8 cellular contexts compared by ENCODE assay signal in the genomic region with DNA sequence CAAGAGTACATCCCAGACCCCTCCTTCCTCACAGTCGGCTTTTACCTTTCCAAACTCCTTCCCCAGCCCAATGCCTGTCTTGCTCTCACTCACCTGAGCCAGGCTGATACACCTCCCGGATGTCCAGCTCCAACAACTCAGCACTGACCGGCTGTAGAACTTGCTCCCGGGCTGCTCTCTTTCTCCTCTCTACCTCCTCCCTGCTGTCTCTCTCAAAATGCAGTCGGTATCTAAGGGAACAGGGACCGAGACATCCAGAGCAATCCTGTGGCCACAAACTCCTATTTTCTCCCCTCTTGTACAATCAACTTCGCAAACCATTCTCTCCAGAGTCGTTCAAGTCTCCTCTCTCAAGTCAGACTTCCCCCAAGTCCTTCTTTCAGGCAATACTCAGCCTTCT. TPM values are rescaled to one million over a fixed set of nuclear protein-coding genes. Genes with fewer than 3 reads are reported as not detected.
DNase-seq lines count a peak whose midpoint lies in the region; FAIRE-seq and TF ChIP-seq lines count a peak whose summit lies in the region.

No MANE protein-coding gene starts in this region.

- H3K4me1 Mint-ChIP-seq in T-helper 1 cell treated with Interleukin-12 subunit alpha and Interleukin-12 subunit beta and Interleukin-4 antibody, amounts not matched to agents 30 μg/mL and 1 μg/mL, for 36 hours (ENCODE audit: low read depth) = peaks cover 23% of the 10 kb centered on the region

- peak overlapping the region; percentile 91 to 100 (median 99) for H3K4me3 ChIP-seq in keratinocyte (ENCODE audit: control insufficient read depth in 2 of 3, extremely low read depth in 1 of 3, insufficient read depth in 2 of 3, low read depth in 1 of 3, low read length in 3 of 3)

- H3K27ac Mint-ChIP-seq in T-helper 1 cell treated with Interleukin-12 subunit alpha and Interleukin-12 subunit beta and Interleukin-4 antibody, amounts not matched to agents 30 μg/mL and 1 μg/mL, for 36 hours = peak overlapping the region; percentile 100

- no peaks in the 10 kb centered on the region for H4K20me1 ChIP-seq in keratinocyte (ENCODE audit: control insufficient read depth, extremely low read depth, insufficient read depth, low read length)

- H2AFZ ChIP-seq in keratinocyte (ENCODE audit: control insufficient read depth, low read length) = peak overlapping the region; percentile 96

- dilution Hi-C loops in keratinocyte (cut with MboI; ENCODE audit: extremely low pct_ligation_motif_present, low sequenced_read_pairs) = no loop called here

- H3K4me3 Mint-ChIP-seq in T-helper 1 cell treated with Interleukin-12 subunit alpha and Interleukin-12 subunit beta and Interleukin-4 antibody, amounts not matched to agents 30 μg/mL and 1 μg/mL, for 36 hours = peak overlapping the region; percentile 99

- H3K4me1 ChIP-seq in keratinocyte (ENCODE audit: control insufficient read depth, extremely low read depth, insufficient read depth, low read length) = peaks cover 18% of the 10 kb centered on the region

- peak overlapping the region; percentile 32 for H3K27ac ChIP-seq in adipose tissue (ENCODE audit: low read depth, low read length)
- peak overlapping the region; percentile 89 for H3K27ac ChIP-seq in keratinocyte (ENCODE audit: control insufficient read depth, insufficient read depth, low read length)
- H3K27ac ChIP-seq in substantia nigra (ENCODE audit: low read depth, low read length, poor library complexity, severe bottlenecking) = peak overlapping the region; percentile 95

- H3K27me3 Mint-ChIP-seq in T-helper 1 cell treated with Interleukin-12 subunit alpha and Interleukin-12 subunit beta and Interleukin-4 antibody, amounts not matched to agents 30 μg/mL and 1 μg/mL, for 36 hours (ENCODE audit: low read depth) = no peaks in the 10 kb centered on the region

- 35 to 51% (median 49%) methylated on average over 8 of the region's 8 CpGs for WGBS in adipose tissue, 3 donors

- H3K27me3 ChIP-seq in keratinocyte (ENCODE audit: control insufficient read depth, extremely low read depth, insufficient read depth, low read length) = no peaks in the 10 kb centered on the region

- no peak for TF ChIP-seq CTCF in keratinocyte (optimal IDR thresholded peaks at IDR 0.05 in 1 of 3, IDR thresholded peaks at IDR 0.05 in 1 of 3, conservative IDR thresholded peaks at IDR 0.05 in 1 of 3; ENCODE audit: extremely low read depth in 1 of 3, insufficient read depth in 2 of 3, low read length in 3 of 3)

- no peak for FAIRE-seq in keratinocyte (lab: Jason Lieb, UNC)

- H3K9me3 Mint-ChIP-seq in T-helper 1 cell treated with Interleukin-12 subunit alpha and Interleukin-12 subunit beta and Interleukin-4 antibody, amounts not matched to agents 30 μg/mL and 1 μg/mL, for 36 hours = no peaks in the 10 kb centered on the region

- in situ Hi-C loops in KBM-7 (cut with MboI; ENCODE audit: low pct_unique_long_range_greater_than_20kb, low sequenced_read_pairs) = no loop called here

- peaks cover 16 to 27% of the 10 kb centered on the region in 2 experiments for H3K36me3 ChIP-seq in keratinocyte (ENCODE audit: control insufficient read depth in 2 of 2, extremely low read depth in 1 of 2, insufficient read depth in 2 of 2, low read length in 2 of 2)

- peaks cover 23% of the 10 kb centered on the region for H3K79me2 ChIP-seq in keratinocyte (ENCODE audit: control insufficient read depth, insufficient read depth, low read length)

- peaks cover 37% of the 10 kb centered on the region for H3K36me3 Mint-ChIP-seq in T-helper 1 cell treated with Interleukin-12 subunit alpha and Interleukin-12 subunit beta and Interleukin-4 antibody, amounts not matched to agents 30 μg/mL and 1 μg/mL, for 36 hours (ENCODE audit: low read depth)

- peak overlapping the region; percentile 95 for H3K9ac ChIP-seq in keratinocyte (ENCODE audit: control insufficient read depth, extremely low read depth, insufficient read depth, low read length)

- H3K9me1 ChIP-seq in keratinocyte (ENCODE audit: control insufficient read depth, extremely low read depth, insufficient read depth, low read length) = peaks cover 4% of the 10 kb centered on the region

- no peak for DNase-seq in T-helper 1 cell
- DNase-seq in keratinocyte (ENCODE audit: low read depth, low spot score) = no peak
- no peak for DNase-seq in substantia nigra (lab: John Stamatoyannopoulos, UW)
- DNase-seq in KBM-7 = no peak
- no peak for DNase-seq in HCEC 1CT
- no peak for DNase-seq in NCI-H774 (lab: John Stamatoyannopoulos, UW)

- peak overlapping the region; percentile 94 for H3K4me2 ChIP-seq in keratinocyte (ENCODE audit: control insufficient read depth, extremely low read depth, insufficient read depth, low read depth, low read length)

- no peaks in the 10 kb centered on the region for H3K9me3 ChIP-seq in keratinocyte (ENCODE audit: control insufficient read depth, low read depth, low read length)

RNA-seq across cellular contexts. Expression of gene GNL1, which starts 1.3 kb away (rescaled TPM):
- polyA plus RNA-seq in adipose tissue = 10 to 100 TPM; 38.2 to 84.1 (median 47.2) TPM
- 28.7 to 48.2 TPM (median 39.5 TPM) in 3 replicates for polyA plus RNA-seq in keratinocyte
- 18.9 TPM for polyA plus RNA-seq in keratinocyte (2011; ENCODE audit: low read depth)
- 26.5 and 27.8 TPM in 2 replicates for polyA plus RNA-seq in keratinocyte (2011; cell fraction: cytosol; rRNA removed)
- polyA plus RNA-seq in keratinocyte (2011; cell fraction: nucleus; rRNA removed) = 42.7 and 54.1 TPM in 2 replicates
- polyA plus RNA-seq in keratinocyte (2012; ENCODE audit: low replicate concordance) = 33.2 and 40.0 TPM in 2 replicates
- 31.7 to 47.3 TPM (median 36.9 TPM) in 3 replicates for polyA minus RNA-seq in keratinocyte
- polyA minus RNA-seq in keratinocyte (2011; cell fraction: cytosol; rRNA and poly(A)+ RNA removed) = 28.2 TPM
- polyA minus RNA-seq in keratinocyte (2011; cell fraction: nucleus; rRNA and poly(A)+ RNA removed) = 13.8 and 28.8 TPM in 2 replicates

RNA-seq across cellular contexts. Expression of gene PRR3, which starts 2.1 kb away (rescaled TPM):
- polyA plus RNA-seq in adipose tissue (1 to 10 TPM; 4.0 to 6.2 (median 5.3) TPM), keratinocyte (5.4 to 6.4 TPM (median 6.1 TPM) in 3 replicates)
- polyA plus RNA-seq in keratinocyte (2011; ENCODE audit: low read depth) = 1.1 TPM
- 3.5 and 4.5 TPM in 2 replicates for polyA plus RNA-seq in keratinocyte (2011; cell fraction: cytosol; rRNA removed)
- 6.2 and 7.6 TPM in 2 replicates for polyA plus RNA-seq in keratinocyte (2011; cell fraction: nucleus; rRNA removed)
- 3.2 and 3.7 TPM in 2 replicates for polyA plus RNA-seq in keratinocyte (2012; ENCODE audit: low replicate concordance)
- polyA minus RNA-seq in keratinocyte = 3.3 to 6.2 TPM (median 3.8 TPM) in 3 replicates
- 1.7 TPM for polyA minus RNA-seq in keratinocyte (2011; cell fraction: cytosol; rRNA and poly(A)+ RNA removed)
- 1.2 and 3.3 TPM in 2 replicates for polyA minus RNA-seq in keratinocyte (2011; cell fraction: nucleus; rRNA and poly(A)+ RNA removed)

RNA-seq across cellular contexts. Expression of gene ABCF1, which starts 16.3 kb away (rescaled TPM):
- polyA plus RNA-seq in adipose tissue = 10 to 100 TPM; 18.3 to 46.5 (median 24.6) TPM
- polyA plus RNA-seq in keratinocyte = 22.6 to 67.1 TPM (median 30.0 TPM) in 3 replicates
- polyA plus RNA-seq in keratinocyte (2011; ENCODE audit: low read depth) = 76.5 TPM
- polyA plus RNA-seq in keratinocyte (2011; cell fraction: cytosol; rRNA removed) = 33.9 and 38.8 TPM in 2 replicates
- polyA plus RNA-seq in keratinocyte (2011; cell fraction: nucleus; rRNA removed) = 64.3 and 73.5 TPM in 2 replicates
- polyA plus RNA-seq in keratinocyte (2012; ENCODE audit: low replicate concordance) = 47.7 and 85.8 TPM in 2 replicates
- 49.7 to 96.2 TPM (median 62.8 TPM) in 3 replicates for polyA minus RNA-seq in keratinocyte
- 42.6 TPM for polyA minus RNA-seq in keratinocyte (2011; cell fraction: cytosol; rRNA and poly(A)+ RNA removed)
- 31.0 and 46.8 TPM in 2 replicates for polyA minus RNA-seq in keratinocyte (2011; cell fraction: nucleus; rRNA and poly(A)+ RNA removed)

Comparison
In these comparisons a context has a peak if more than half of its experiments do, and no peak if none do; other contexts are left out.
1. H3K27ac ChIP-seq: peak in every context shown above with its lines; median percentile 95 in substantia nigra; 89 in keratinocyte; 32 in adipose tissue.